14 cellular contexts compared by ENCODE assay signal in genomic region chr2:42368817-42369550, GRCh38. TPM values are rescaled to one million over a fixed set of nuclear protein-coding genes. Genes with fewer than 3 reads are reported as not detected.
DNase-seq lines count a peak whose midpoint lies in the region; ATAC-seq and TF ChIP-seq lines count a peak whose summit lies in the region.
"Had no signal": no experiment of that assay in that cellular context is flagged by ENCODE, and none has a peak within 500 bp of the region (broad histone marks: within the 10 kb centered on the region; RNA-seq: fewer than 3 reads in every experiment).

No MANE protein-coding gene starts in this region.

- no peaks in the 10 kb centered on the region for H3K36me3 Mint-ChIP-seq in H9 (ENCODE audit: insufficient read depth in 1 of 3, low read depth in 3 of 3)
- no peaks in the 10 kb centered on the region for H3K36me3 Mint-ChIP-seq in neural progenitor cell
- H3K36me3 Mint-ChIP-seq: activated naive CD8-positive, alpha-beta T cell had no signal

- H3F3A ChIP-seq in neural progenitor cell (ENCODE audit: low read depth): no peaks in the 10 kb centered on the region

- no peak overlapping the region for H3K56ac ChIP-seq in H9 (ENCODE audit: insufficient read length, low read depth, low read length)

- WGBS in H9 (ENCODE audit: extremely low coverage, insufficient read length, low lambda C conversion rate): no CpG with 5 or more reads among the region's 7 CpGs

- H3T11ph ChIP-seq in H9 (ENCODE audit: low read length): no peak overlapping the region

- H2BK20ac ChIP-seq in H9 (ENCODE audit: low read depth, low read length, poor library complexity, severe bottlenecking): no peak overlapping the region

- H2AK5ac ChIP-seq in H9 (ENCODE audit: insufficient read length, low read length): no peak overlapping the region

- H3K4me3 Mint-ChIP-seq in H9: no peak overlapping the region
- H3K4me3 Mint-ChIP-seq in neural progenitor cell: no peak overlapping the region
- H3K4me3 Mint-ChIP-seq: activated naive CD8-positive, alpha-beta T cell had no signal

- no peak overlapping the region for H2BK12ac ChIP-seq in H9 (ENCODE audit: insufficient read length, low read depth, low read length)

- TF ChIP-seq CTCF in H9 (conservative IDR thresholded peaks at IDR 0.05) (no peak), neural progenitor cell (IDR thresholded peaks at IDR 0.05) (no peak), GM13976 (IDR thresholded peaks at IDR 0.05; ENCODE audit: borderline replicate concordance, control extremely low read depth, extremely low read depth, insufficient read depth, missing control alignments) (no peak)

- H2AFZ ChIP-seq in H9 (ENCODE audit: low read length) (no peak overlapping the region), neural progenitor cell (replicated peaks) (peak overlapping the region; percentile 12)

- peak overlapping the region; percentile 27 for H3K18ac ChIP-seq in H9 (ENCODE audit: insufficient read length, low read depth, low read length)

- H3K4me2 ChIP-seq in H9 (ENCODE audit: insufficient read depth, insufficient read length, low read length): no peak overlapping the region
- no peak overlapping the region for H3K4me2 ChIP-seq in neural progenitor cell
- H3K4me2 ChIP-seq: BLaER1 treated with 17β-estradiol and CSF1 and Interleukin-3, amounts not matched to agents 10 nM and 100 nM had no signal

- no peak overlapping the region for H4K91ac ChIP-seq in H9 (ENCODE audit: insufficient read length, low read depth, low read length)

- no peak overlapping the region for H4K8ac ChIP-seq in H9 (replicated peaks; ENCODE audit: insufficient read length, low read depth, low read length)

- no peak for ATAC-seq in HG02763 (IDR thresholded peaks at IDR 0.05; ENCODE audit: unreplicated experiment)
- ATAC-seq: K562 had no signal

- no peak overlapping the region for H3K9ac ChIP-seq in H9 (ENCODE audit: extremely low read depth, insufficient read length, low read length)
- H3K9ac ChIP-seq in neural progenitor cell: no peak overlapping the region
- H3K9ac ChIP-seq: BLaER1 treated with 17β-estradiol and CSF1 and Interleukin-3, amounts not matched to agents 10 nM and 100 nM had no signal

- in situ Hi-C loops in GM13976 (cut with MboI; ENCODE audit: low sequenced_read_pairs, unreplicated experiment): loop anchor here (25.0 kb wide), 1 partner anchor 507 kb away; no protein-coding TSS in a partner anchor

- H3K36me3 ChIP-seq in neural progenitor cell: no peaks in the 10 kb centered on the region
- H3K36me3 ChIP-seq: BLaER1 treated with 17β-estradiol and CSF1 and Interleukin-3, amounts not matched to agents 10 nM and 100 nM had no signal

- H3K79me2 ChIP-seq in H9 (ENCODE audit: insufficient read depth, low read length): no peaks in the 10 kb centered on the region
- no peaks in the 10 kb centered on the region for H3K79me2 ChIP-seq in neural progenitor cell (ENCODE audit: low read depth)

- no peak overlapping the region for H3K14ac ChIP-seq in H9 (ENCODE audit: insufficient read depth, low read length)

- H3K79me1 ChIP-seq in H9 (ENCODE audit: insufficient read depth, low read depth, low read length, poor library complexity, severe bottlenecking): no peaks in the 10 kb centered on the region

- H3K4me1 ChIP-seq in H9 (ENCODE audit: insufficient read depth, low read length): no peaks in the 10 kb centered on the region
- no peaks in the 10 kb centered on the region for H3K4me1 ChIP-seq in neural progenitor cell

- H3K4me3 ChIP-seq in neural progenitor cell: no peak overlapping the region
- H3K4me3 ChIP-seq: BLaER1 treated with 17β-estradiol and CSF1 and Interleukin-3, amounts not matched to agents 10 nM and 100 nM; K562 had no signal

- DNase-seq in H9 (no peak), NCI-H69 (lab: John Stamatoyannopoulos, UW) (peak; percentile 93), epithelial cell of prostate (ENCODE audit: low read depth, low spot score) (no peak), neural progenitor cell (ENCODE audit: low spot score) (no peak), D341Med (ENCODE audit: low spot score) (no peak), GM13976 (ENCODE audit: low spot score) (no peak), middle frontal gyrus (ENCODE audit: extremely low spot score, low spot score) (no peak)
- DNase-seq: GF-D8, NCI-H2171 treated with DMSO at 0.1 percent for 48 hours, retina had no signal

- H3K27ac ChIP-seq in H9 (ENCODE audit: insufficient read length, low read depth, low read length) (no peak overlapping the region), epithelial cell of prostate (peak overlapping the region; percentile 38), neural progenitor cell (no peak overlapping the region)
- H3K27ac ChIP-seq: BLaER1 treated with 17β-estradiol and CSF1 and Interleukin-3, amounts not matched to agents 10 nM and 100 nM had no signal

- H4K5ac ChIP-seq in H9 (ENCODE audit: insufficient read length, low read depth, low read length): no peak overlapping the region

- H2BK15ac ChIP-seq in H9 (ENCODE audit: low read depth, low read length): no peak overlapping the region

- H3K9me3 ChIP-seq in H9 (ENCODE audit: control insufficient read depth, low read depth, low read length) (no peaks in the 10 kb centered on the region), neural progenitor cell (ENCODE audit: low read depth) (no peaks in the 10 kb centered on the region)
- H3K9me3 ChIP-seq: BLaER1 treated with 17β-estradiol and CSF1 and Interleukin-3, amounts not matched to agents 10 nM and 100 nM had no signal

- H3K27ac Mint-ChIP-seq in H9: no peak overlapping the region; a peak in 1 of 7 replicates
- no peak overlapping the region for H3K27ac Mint-ChIP-seq in neural progenitor cell
- H3K27ac Mint-ChIP-seq: activated naive CD8-positive, alpha-beta T cell had no signal

- H3K4ac ChIP-seq in H9 (ENCODE audit: low read depth, low read length): no peak overlapping the region

- H3K23me2 ChIP-seq in H9 (ENCODE audit: insufficient read length, low read depth, low read length, poor library complexity, severe bottlenecking): no peaks in the 10 kb centered on the region

- H3K27me3 Mint-ChIP-seq in H9 (ENCODE audit: low read depth): no peaks in the 10 kb centered on the region
- peaks cover 6% of the 10 kb centered on the region for H3K27me3 Mint-ChIP-seq in neural progenitor cell (ENCODE audit: insufficient read depth, low read depth)
- H3K27me3 Mint-ChIP-seq: activated naive CD8-positive, alpha-beta T cell had no signal

- H3K23ac ChIP-seq in H9 (ENCODE audit: insufficient read length, low read depth, low read length): no peak overlapping the region

- H3K4me1 Mint-ChIP-seq in H9 (peaks cover 4 to 13% of the 10 kb centered on the region in 2 experiments; a peak in 2 of 4 replicates), neural progenitor cell (no peaks in the 10 kb centered on the region)

- H4K20me1 ChIP-seq in H9 (ENCODE audit: control insufficient read depth, insufficient read depth, insufficient read length) (no peaks in the 10 kb centered on the region), neural progenitor cell (ENCODE audit: low read depth) (no peaks in the 10 kb centered on the region)
- H4K20me1 ChIP-seq: BLaER1 treated with 17β-estradiol and CSF1 and Interleukin-3, amounts not matched to agents 10 nM and 100 nM had no signal

- no peak overlapping the region for H2BK120ac ChIP-seq in H9 (ENCODE audit: low read depth, low read length, poor library complexity, severe bottlenecking)

- H3K9me3 Mint-ChIP-seq in H9: no peaks in the 10 kb centered on the region
- no peaks in the 10 kb centered on the region for H3K9me3 Mint-ChIP-seq in neural progenitor cell

- H3K27me3 ChIP-seq in H9 (ENCODE audit: insufficient read depth, low read length) (no peaks in the 10 kb centered on the region), neural progenitor cell (no peaks in the 10 kb centered on the region)
- H3K27me3 ChIP-seq: BLaER1 treated with 17β-estradiol and CSF1 and Interleukin-3, amounts not matched to agents 10 nM and 100 nM had no signal

- H2BK5ac ChIP-seq in H9 (ENCODE audit: insufficient read length, low read length): no peak overlapping the region

RNA-seq across cellular contexts. Expression of gene COX7A2L, which starts 8.0 kb away (rescaled TPM):
- total RNA-seq in H9 (2021) (102 and 103 TPM in 2 replicates), neural progenitor cell (ENCODE audit: low replicate concordance) (212 and 292 TPM in 2 replicates)
